ENCODE assay signal across 27 cellular contexts in genomic region chr5:80387063-80387768, GRCh38. TPM values are rescaled to one million over a fixed set of nuclear protein-coding genes. Genes with fewer than 3 reads are reported as not detected.
A peak's percentile ranks its signal among the peaks of the same experiment; 100 is the strongest.
DNase-seq lines count a peak whose midpoint lies in the region; ATAC-seq, FAIRE-seq and TF ChIP-seq lines count a peak whose summit lies in the region.
"Had no signal": no experiment of that assay in that cellular context is flagged by ENCODE, and none has a peak within 500 bp of the region (broad histone marks: within the 10 kb centered on the region; RNA-seq: fewer than 3 reads in every experiment).

No MANE protein-coding gene starts in this region.

- TF ChIP-seq EP300 in GM12878 (IDR thresholded peaks at IDR 0.05; ENCODE audit: borderline replicate concordance in 1 of 2, control insufficient read depth in 1 of 2, low read depth in 2 of 2, low read length in 2 of 2) = no peak

- no peak overlapping the region for H3K4me3 Mint-ChIP-seq in activated CD8-positive, alpha-beta memory T cell treated with anti-CD3 and anti-CD28 coated beads, Interleukin-2, amount 10 ng/mL, durations not matched to agents 7 days and 5 days
- H3K4me3 Mint-ChIP-seq: activated naive CD8-positive, alpha-beta T cell treated with anti-CD3 and anti-CD28 coated beads, Interleukin-2, amount 50 U/mL, for 24 hours; CD8-positive, alpha-beta memory T cell; H9; stimulated activated naive CD8-positive, alpha-beta T cell treated with anti-CD3 and anti-CD28 coated beads, Interleukin-15, Interleukin-2, amounts not matched to agents 100 ng/mL and 50 ng/mL, for 24 hours had no signal

- no peak overlapping the region for H3K9ac ChIP-seq in GM12878 (ENCODE audit: control insufficient read depth, insufficient read depth, low read length)
- H3K9ac ChIP-seq: KMS-11 had no signal

- H4K20me1 ChIP-seq in GM12878 (ENCODE audit: control insufficient read depth, insufficient read depth) = no peaks in the 10 kb centered on the region

- no peak overlapping the region for H3K27ac Mint-ChIP-seq in activated CD8-positive, alpha-beta memory T cell treated with anti-CD3 and anti-CD28 coated beads, Interleukin-2, amount 10 ng/mL, durations not matched to agents 7 days and 5 days
- H3K27ac Mint-ChIP-seq: activated naive CD8-positive, alpha-beta T cell treated with anti-CD3 and anti-CD28 coated beads, Interleukin-2, amount 50 U/mL, for 24 hours; CD8-positive, alpha-beta memory T cell; H9; stimulated activated naive CD8-positive, alpha-beta T cell treated with anti-CD3 and anti-CD28 coated beads, Interleukin-15, Interleukin-2, amounts not matched to agents 100 ng/mL and 50 ng/mL, for 24 hours had no signal

- DNase-seq in GM18507 (ENCODE audit: extremely low spot score, insufficient read length, low read depth) (no peak), GM12878 (ENCODE audit: low read depth, low spot score) (no peak), KBM-7 (no peak), posterior cingulate gyrus (no peak), GM19240 (ENCODE audit: insufficient read length, low spot score) (no peak)
- no peak for DNase-seq in activated CD8-positive, alpha-beta memory T cell treated with anti-CD3 and anti-CD28 coated beads, Interleukin-2, amount 10 ng/mL, durations not matched to agents 7 days and 5 days
- DNase-seq: activated CD4-positive, alpha-beta T cell treated with anti-CD3 and anti-CD28 coated beads for 48 hours; activated effector memory CD4-positive, alpha-beta T cell treated with Interleukin-2 at 50 U/mL for 16 hours; activated naive CD8-positive, alpha-beta T cell treated with anti-CD3 and anti-CD28 coated beads, Interleukin-2, amount 50 U/mL, for 24 hours; brain microvascular endothelial cell; CD8-positive, alpha-beta memory T cell; DMS79; H9; mammary epithelial cell; NCI-H1092 treated with DMSO at 0.1 percent for 48 hours; NCI-H2029 treated with DMSO at 0.1 percent for 48 hours; NCI-H510A treated with DMSO at 0.1 percent for 48 hours; PC-3; SHP77 treated with DMSO at 0.1 percent for 48 hours; stimulated activated CD4-positive, alpha-beta T cell treated with anti-CD3 and anti-CD28 coated beads, Interleukin-2, amount 100 ng/mL, for 48 hours had no signal

- no peaks in the 10 kb centered on the region for H3K9me3 ChIP-seq in GM12878 (replicated peaks; ENCODE audit: control insufficient read depth, insufficient read depth, low read length)

- BruUV-seq in GM12878 (replicated peaks; lab: Mats Ljungman, UMichigan) = no TSS peak

- no peaks in the 10 kb centered on the region for H3K4me1 ChIP-seq in GM12878 (ENCODE audit: control insufficient read depth, insufficient read depth, low read length)
- H3K4me1 ChIP-seq: tibial nerve had no signal

- CTCF ChIA-PET in GM12878 (lab: Yijun Ruan, JAX) = no interaction called here
- CTCF ChIA-PET in activated CD8-positive, alpha-beta memory T cell treated with anti-CD3 and anti-CD28 coated beads, Interleukin-2, amount 10 ng/mL, durations not matched to agents 7 days and 5 days (lab: Charles Lee) = interaction anchor here (1.2 kb wide), 1 partner anchor 303 kb away, joined by 3 read pairs; no protein-coding TSS in a partner anchor

- no peaks in the 10 kb centered on the region for H3K36me3 ChIP-seq in GM12878 (ENCODE audit: control insufficient read depth in 2 of 2, insufficient read depth in 2 of 2, low read length in 1 of 2)
- H3K36me3 ChIP-seq: brain microvascular endothelial cell, tibial nerve had no signal

- TF ChIP-seq RAD21 in GM12878 (IDR thresholded peaks at IDR 0.05; ENCODE audit: insufficient read depth, low read depth, low read length) = no peak

- ATAC-seq in GM21423 (IDR thresholded peaks at IDR 0.05; ENCODE audit: unreplicated experiment) (peak; percentile 74), HG03432 (IDR thresholded peaks at IDR 0.05; ENCODE audit: unreplicated experiment) (peak; percentile 53), GM12878 (peak; percentile 64)
- ATAC-seq in activated CD8-positive, alpha-beta memory T cell treated with anti-CD3 and anti-CD28 coated beads, Interleukin-2, amount 10 ng/mL, durations not matched to agents 7 days and 5 days = no peak
- ATAC-seq: activated naive CD8-positive, alpha-beta T cell treated with anti-CD3 and anti-CD28 coated beads, Interleukin-2, amount 50 U/mL, for 24 hours; PC-3 had no signal

- no peaks in the 10 kb centered on the region for H3K36me3 Mint-ChIP-seq in activated CD8-positive, alpha-beta memory T cell treated with anti-CD3 and anti-CD28 coated beads, Interleukin-2, amount 10 ng/mL, durations not matched to agents 7 days and 5 days

- FAIRE-seq in GM18507 (lab: Jason Lieb, UNC) (peak; percentile 67), GM12878 (lab: Jason Lieb, UNC) (no peak)

- H3K27ac ChIP-seq in GM12878 (ENCODE audit: control insufficient read depth, insufficient read depth) = no peak overlapping the region
- H3K27ac ChIP-seq: brain microvascular endothelial cell, coronary artery, KMS-11, tibial nerve had no signal

- H3K4me2 ChIP-seq in GM12878 (ENCODE audit: control insufficient read depth, insufficient read depth) = no peak overlapping the region
- H3K4me2 ChIP-seq: KMS-11, smooth muscle cell had no signal

- RAD21 ChIA-PET in GM12878 (lab: Charles Lee; ENCODE audit: unreplicated experiment) = interaction anchor here (0.5 kb wide), 1 partner anchor 109 kb away, joined by 3 read pairs; no protein-coding TSS in a partner anchor

- H3K27me3 ChIP-seq in GM12878 (replicated peaks in 1 of 2; ENCODE audit: control insufficient read depth in 2 of 2, insufficient read depth in 2 of 2, low read length in 1 of 2) = no peaks in the 10 kb centered on the region
- H3K27me3 ChIP-seq: brain microvascular endothelial cell, tibial nerve had no signal

- H2AFZ ChIP-seq in GM12878 (ENCODE audit: control insufficient read depth, low read depth, low read length) = no peak overlapping the region

- H3K9me3 Mint-ChIP-seq in activated CD8-positive, alpha-beta memory T cell treated with anti-CD3 and anti-CD28 coated beads, Interleukin-2, amount 10 ng/mL, durations not matched to agents 7 days and 5 days (ENCODE audit: low read depth) = no peaks in the 10 kb centered on the region
- H3K9me3 Mint-ChIP-seq: activated naive CD8-positive, alpha-beta T cell treated with anti-CD3 and anti-CD28 coated beads, Interleukin-2, amount 50 U/mL, for 24 hours; stimulated activated naive CD8-positive, alpha-beta T cell treated with anti-CD3 and anti-CD28 coated beads, Interleukin-15, Interleukin-2, amounts not matched to agents 100 ng/mL and 50 ng/mL, for 24 hours had no signal

- WGBS in GM12878 (ENCODE audit: insufficient coverage, insufficient replicate concordance, low lambda C conversion rate, missing lambda C conversion rate) = 40% methylated on average over 3 of the region's 3 CpGs

- peaks cover 5% of the 10 kb centered on the region for H3K4me1 Mint-ChIP-seq in activated CD8-positive, alpha-beta memory T cell treated with anti-CD3 and anti-CD28 coated beads, Interleukin-2, amount 10 ng/mL, durations not matched to agents 7 days and 5 days
- H3K4me1 Mint-ChIP-seq: CD8-positive, alpha-beta memory T cell had no signal

- no peaks in the 10 kb centered on the region for H3K79me2 ChIP-seq in GM12878 (ENCODE audit: control insufficient read depth, insufficient read depth, low read length)

- no peak overlapping the region for H3K4me3 ChIP-seq in GM12878
- H3K4me3 ChIP-seq: coronary artery, smooth muscle cell, tibial nerve had no signal

- POLR2A ChIA-PET in GM12878 (lab: Charles Lee) = interaction anchor here (1.5 kb wide), 1 partner anchor 16 kb away, joined by 3 read pairs; no protein-coding TSS in a partner anchor

- intact Hi-C loops in GM12878 (cut with micrococcal nuclease; ENCODE audit: unreplicated experiment) (no loop called here), posterior cingulate gyrus (cut with DNase I) (no loop called here)

- in situ Hi-C loops in GM12878 (cut with MboI) (no loop called here), KBM-7 (cut with MboI; ENCODE audit: low pct_unique_long_range_greater_than_20kb, low sequenced_read_pairs) (no loop called here)

- TF ChIP-seq POLR2A in GM12878 (IDR thresholded peaks at IDR 0.05; ENCODE audit: low read depth, low read length) = no peak

- SMC1A ChIA-PET in GM12878 (lab: Charles Lee; ENCODE audit: uncharacterized antibody, unreplicated experiment) = interaction anchor here (0.7 to 1.5 kb wide), 2 partner anchors 8 to 69 kb away, joined by 3 to 4 read pairs; no protein-coding TSS in a partner anchor

- peaks cover 21% of the 10 kb centered on the region for H3K27me3 Mint-ChIP-seq in activated CD8-positive, alpha-beta memory T cell treated with anti-CD3 and anti-CD28 coated beads, Interleukin-2, amount 10 ng/mL, durations not matched to agents 7 days and 5 days

- no peak for TF ChIP-seq CTCF in GM12878 (IDR thresholded peaks at IDR 0.05 in 2 of 3, conservative IDR thresholded peaks at IDR 0.05 in 1 of 3; ENCODE audit: control insufficient read depth in 2 of 3, extremely low read depth in 1 of 3, insufficient read depth in 1 of 3, low read depth in 3 of 3, low read length in 3 of 3)

TF ChIP-seq in GM12878, 131 proteins besides CTCF, POLR2A, EP300 and RAD21:
- TF ChIP-seq SPI1 (IDR thresholded peaks at IDR 0.05; ENCODE audit: borderline replicate concordance, insufficient read depth, low read depth, low read length) (peak; percentile 25; the same call in 1 of the 2 replicates), NFYA (IDR thresholded peaks at IDR 0.05; ENCODE audit: borderline replicate concordance, low read depth, low read length) (no peak)

RNA-seq across cellular contexts. Expression of gene ZFYVE16, which starts 20.6 kb away (rescaled TPM):
- 64.2 and 70.1 TPM in 2 replicates for total RNA-seq in GM12878 (2013; cell fraction: nucleolus; rRNA removed)
- total RNA-seq in GM12878 (2014; rRNA removed) = 9.1 and 11.2 TPM in 2 replicates
- total RNA-seq in GM12878 (2014; rRNA removed; fragmentation: Illumina TruSeq; extraction: Trizol) = 10.9 and 11.6 TPM in 2 replicates
- 9.2 and 12.4 TPM in 2 replicates for total RNA-seq in GM12878 (2021)
- 1.8 TPM for polyA plus RNA-seq in GM12878 (2011; ENCODE audit: low read depth)
- polyA plus RNA-seq in GM12878 (2011; rRNA removed) = 8.6 and 17.4 TPM in 2 replicates
- polyA plus RNA-seq in GM12878 (2011; cell fraction: cytosol; rRNA removed) = 2.2 and 2.3 TPM in 2 replicates
- polyA plus RNA-seq in GM12878 (2011; cell fraction: nucleus; rRNA removed) = 10.6 and 11.2 TPM in 2 replicates
- polyA plus RNA-seq in GM12878 (2012) = 4.5 and 5.0 TPM in 2 replicates
- polyA plus RNA-seq in GM12878 (2014; fragmentation: Illumina TruSeq; extraction: Trizol) = 8.2 and 11.3 TPM in 2 replicates
- polyA plus RNA-seq in GM12878 (2014; fragmentation: Nextera tagmentation; extraction: Ambion mirVana) = 1 to 10 TPM; 2.9 to 3.3 TPM
- 3.3 and 4.9 TPM in 2 replicates for polyA plus RNA-seq in GM12878 (2014; rRNA removed)
- polyA plus RNA-seq in GM12878 (2016; fragmentation: Nextera tagmentation; extraction: Ambion mirVana) = 1 to 10 TPM; 5.7 to 7.5 TPM
- 9.0 and 21.1 TPM in 2 replicates for polyA minus RNA-seq in GM12878 (2011; rRNA and poly(A)+ RNA removed)
- polyA minus RNA-seq in GM12878 (2011; cell fraction: cytosol; rRNA and poly(A)+ RNA removed) = 2.1 and 3.8 TPM in 2 replicates
- polyA minus RNA-seq in GM12878 (2011; cell fraction: nucleus; rRNA and poly(A)+ RNA removed) = 13.9 and 24.5 TPM in 2 replicates
- 10 to 100 TPM; 12.0 to 12.1 TPM for total RNA-seq in activated CD8-positive, alpha-beta memory T cell treated with anti-CD3 and anti-CD28 coated beads, Interleukin-2, amount 10 ng/mL, durations not matched to agents 7 days and 5 days
